In the genomic region with DNA sequence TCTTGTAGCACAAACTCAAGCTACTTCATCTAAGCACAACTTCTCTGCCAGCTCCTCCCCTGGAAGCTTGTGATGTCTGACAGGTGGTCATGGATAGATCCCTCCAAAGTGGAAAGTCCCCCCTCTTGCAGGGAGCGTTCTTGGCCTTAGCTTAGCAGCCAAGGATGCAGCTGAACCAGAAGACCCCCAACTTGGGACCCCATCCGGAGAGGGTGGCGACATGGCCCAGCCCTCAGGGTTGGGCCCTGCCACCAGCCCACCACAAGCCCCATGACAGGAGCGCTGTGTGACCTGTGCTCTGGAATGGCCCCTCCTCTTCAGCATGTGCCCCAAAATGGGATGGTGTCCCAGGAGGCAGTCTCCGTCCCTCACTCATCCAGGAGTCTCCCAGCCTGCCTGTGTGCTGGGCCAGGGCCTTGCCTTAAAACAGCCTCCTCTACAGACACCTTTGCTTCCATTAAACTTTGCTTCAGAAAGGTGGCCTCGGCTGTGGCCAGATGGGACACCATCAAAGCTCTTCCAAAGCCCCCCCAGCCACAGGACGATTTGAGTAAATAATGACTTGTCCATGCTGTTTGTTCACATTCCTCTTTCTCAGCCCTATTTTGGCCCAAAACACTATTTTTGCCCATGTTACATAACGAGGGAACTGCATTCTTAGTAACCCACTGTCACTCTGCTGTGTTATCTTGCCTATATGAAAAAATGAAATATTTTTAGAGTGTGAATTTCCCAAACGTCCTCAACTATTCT, we compare ENCODE assay signal across 15 cellular contexts.
DNase-seq lines count a peak whose midpoint lies in the region; ATAC-seq and TF ChIP-seq lines count a peak whose summit lies in the region.
"Had no signal": no experiment of that assay in that cellular context is flagged by ENCODE, and none has a peak within 500 bp of the region (broad histone marks: within the 10 kb centered on the region; RNA-seq: fewer than 3 reads in every experiment).

No MANE protein-coding gene starts in this region.

- no peak overlapping the region for H3K4me3 ChIP-seq in dorsolateral prefrontal cortex
- no peak overlapping the region for H3K4me3 ChIP-seq in upper lobe of right lung
- H3K4me3 ChIP-seq in trophoblast cell (ENCODE audit: low read depth, low read length) = no peak overlapping the region

- H2AK5ac ChIP-seq in trophoblast cell (ENCODE audit: low read length) = no peak overlapping the region

- no peak overlapping the region for H3K14ac ChIP-seq in trophoblast cell (ENCODE audit: low read length)

- no peak overlapping the region for H4K12ac ChIP-seq in trophoblast cell (ENCODE audit: low read depth, low read length)

- H4K91ac ChIP-seq in trophoblast cell (ENCODE audit: low read depth, low read length) = no peak overlapping the region

- H2AFZ ChIP-seq in trophoblast cell (ENCODE audit: insufficient read depth, low read length, poor library complexity) = no peak overlapping the region

- peaks cover 12% of the 10 kb centered on the region for H3K36me3 Mint-ChIP-seq in natural killer cell

- H3K36me3 ChIP-seq in upper lobe of right lung = peaks cover 23% of the 10 kb centered on the region
- peaks cover 19 to 26% of the 10 kb centered on the region in 2 experiments for H3K36me3 ChIP-seq in trophoblast cell (ENCODE audit: control insufficient read depth in 1 of 2, insufficient read depth in 2 of 2, low read length in 2 of 2)

- no peak overlapping the region for H3K18ac ChIP-seq in trophoblast cell (ENCODE audit: low read length)

- H3K23ac ChIP-seq in trophoblast cell (ENCODE audit: low read length) = no peak overlapping the region

- H3K27ac Mint-ChIP-seq in natural killer cell = no peak overlapping the region
- H3K27ac Mint-ChIP-seq: CD4-positive, CD25-positive, alpha-beta regulatory T cell had no signal

- no peak overlapping the region for H2BK12ac ChIP-seq in trophoblast cell (ENCODE audit: low read length)

- no peaks in the 10 kb centered on the region for H3K79me2 ChIP-seq in trophoblast cell (ENCODE audit: control insufficient read depth, insufficient read depth, low read length, poor library complexity)

- no peak overlapping the region for H3K4ac ChIP-seq in trophoblast cell (ENCODE audit: low read depth, low read length)

- H3K9me3 Mint-ChIP-seq in natural killer cell = peaks cover 0 to 7% of the 10 kb centered on the region in 2 donors

- H4K8ac ChIP-seq in trophoblast cell (ENCODE audit: low read depth, low read length) = no peak overlapping the region

- no peak overlapping the region for H2BK5ac ChIP-seq in trophoblast cell (ENCODE audit: low read depth, low read length, poor library complexity)

- no peak overlapping the region for H2BK120ac ChIP-seq in trophoblast cell (ENCODE audit: insufficient read depth, low read length, poor library complexity)

- peaks cover 10 to 14% of the 10 kb centered on the region in 2 donors for H3K4me1 Mint-ChIP-seq in natural killer cell

- no peak overlapping the region for H3K9ac ChIP-seq in trophoblast cell (ENCODE audit: low read length)

- no peaks in the 10 kb centered on the region for H3K79me1 ChIP-seq in trophoblast cell (ENCODE audit: low read length)

- peak; percentile 50 for ATAC-seq in upper lobe of right lung
- no peak for ATAC-seq in natural killer cell

- H3K4me1 ChIP-seq in upper lobe of right lung (no peaks in the 10 kb centered on the region), trophoblast cell (ENCODE audit: control insufficient read depth in 1 of 2, insufficient read depth in 2 of 2, low read length in 2 of 2) (no peaks in the 10 kb centered on the region)

- no peak for DNase-seq in dorsolateral prefrontal cortex
- DNase-seq in middle frontal gyrus (ENCODE audit: extremely low spot score, low spot score) = peak; percentile 12
- DNase-seq in upper lobe of right lung = no peak
- no peak for DNase-seq in natural killer cell
- DNase-seq in NCI-H2171 (lab: John Stamatoyannopoulos, UW) = no peak
- DNase-seq in trophoblast cell = no peak
- DNase-seq: CD4-positive, CD25-positive, alpha-beta regulatory T cell; HCEC 1CT; IMR-90; MV-4-11; NCI-H187; NCI-H446 treated with DMSO at 0.1 percent for 48 hours; NCI-H526 treated with DMSO at 0.1 percent for 48 hours; SHP77 had no signal

- no peak overlapping the region for H3K4me2 ChIP-seq in trophoblast cell (ENCODE audit: low read length)

- TF ChIP-seq CTCF in dorsolateral prefrontal cortex (IDR thresholded peaks at IDR 0.05 in 54 of 56, conservative IDR thresholded peaks at IDR 0.05 in 2 of 56; ENCODE audit: low read depth in 1 of 56, partially characterized antibody in 56 of 56) = no peak
- no peak for TF ChIP-seq CTCF in upper lobe of right lung (IDR thresholded peaks at IDR 0.05)
- no peak for TF ChIP-seq CTCF in natural killer cell (IDR thresholded peaks at IDR 0.05)

- H3K27me3 Mint-ChIP-seq in natural killer cell (ENCODE audit: low read depth in 2 of 2) = no peaks in the 10 kb centered on the region
- H3K27me3 Mint-ChIP-seq: CD4-positive, CD25-positive, alpha-beta regulatory T cell had no signal

- WGBS in trophoblast cell (ENCODE audit: extremely low coverage, insufficient coverage, insufficient read length) = no CpG with 5 or more reads among the region's 9 CpGs

- no peaks in the 10 kb centered on the region for H3K9me3 ChIP-seq in upper lobe of right lung
- H3K9me3 ChIP-seq in trophoblast cell (ENCODE audit: insufficient read depth, low read depth, low read length) = no peaks in the 10 kb centered on the region

- H3K27ac ChIP-seq in angular gyrus (ENCODE audit: low read depth, low read length) (peak overlapping the region; percentile 79), dorsolateral prefrontal cortex (peak overlapping the region in 57 of 59 donors; percentile 12 to 92 (median 76)), upper lobe of right lung (no peak overlapping the region), trophoblast cell (ENCODE audit: low read depth, low read length) (no peak overlapping the region)

- H3K27me3 ChIP-seq in dorsolateral prefrontal cortex (no peaks in the 10 kb centered on the region), upper lobe of right lung (no peaks in the 10 kb centered on the region), trophoblast cell (ENCODE audit: insufficient read depth, low read length) (no peaks in the 10 kb centered on the region)

- intact Hi-C loops in dorsolateral prefrontal cortex (cut with DNase I) = no loop called here
- intact Hi-C loops in upper lobe of right lung (cut with DNase I) = no loop called here
- intact Hi-C loops in natural killer cell (cut with micrococcal nuclease) = no loop called here

- no peak overlapping the region for H3K4me3 Mint-ChIP-seq in natural killer cell
- H3K4me3 Mint-ChIP-seq: CD4-positive, CD25-positive, alpha-beta regulatory T cell had no signal

Comparison
In these comparisons a context has a peak if more than half of its experiments do, and no peak if none do; other contexts are left out.
1. H3K27ac ChIP-seq: peak in angular gyrus (single experiment) and dorsolateral prefrontal cortex (57 of 59); none in upper lobe of right lung (single experiment) and trophoblast cell (single experiment).